Comparison of ENCODE assay signal across 10 cellular contexts in genomic region chr19:7873304-7874079, GRCh38. TPM values are rescaled to one million over a fixed set of nuclear protein-coding genes. Genes with fewer than 3 reads are reported as not detected.
A peak's percentile ranks its signal among the peaks of the same experiment; 100 is the strongest.
DNase-seq lines count a peak whose midpoint lies in the region; ATAC-seq and TF ChIP-seq lines count a peak whose summit lies in the region.
"Had no signal": no experiment of that assay in that cellular context is flagged by ENCODE, and none has a peak within 500 bp of the region (broad histone marks: within the 10 kb centered on the region; RNA-seq: fewer than 3 reads in every experiment).

No MANE protein-coding gene starts in this region.

- no peaks in the 10 kb centered on the region for H3K36me3 ChIP-seq in SK-N-SH (replicated peaks in 1 of 2; ENCODE audit: control insufficient read depth in 1 of 2, insufficient read depth in 2 of 2, low read length in 1 of 2)
- no peaks in the 10 kb centered on the region for H3K36me3 ChIP-seq in Panc1 (ENCODE audit: control insufficient read depth, insufficient read depth, low read length)
- H3K36me3 ChIP-seq in right atrium auricular region, result no peaks in the 10 kb centered on the region
- H3K36me3 ChIP-seq in vagina, result no peaks in the 10 kb centered on the region
- H3K36me3 ChIP-seq in OCI-LY7 (ENCODE audit: insufficient read depth, low read length), result no peaks in the 10 kb centered on the region

- BruUV-seq in Panc1 (replicated peaks; lab: Mats Ljungman, UMichigan) (no TSS peak), OCI-LY7 (replicated peaks; lab: Mats Ljungman, UMichigan) (no TSS peak)

- H3K79me2 ChIP-seq in SK-N-SH (ENCODE audit: insufficient read depth) (no peaks in the 10 kb centered on the region), OCI-LY7 (ENCODE audit: insufficient read depth, low read depth, low read length) (no peaks in the 10 kb centered on the region)

- TF ChIP-seq EP300 in SK-N-SH (IDR thresholded peaks at IDR 0.05; ENCODE audit: borderline replicate concordance in 1 of 2, low read depth in 1 of 2, low read length in 1 of 2), result no peak

- DNase-seq in SK-N-SH, result no peak
- no peak for DNase-seq in Panc1 (ENCODE audit: low read depth, low spot score)
- DNase-seq in right atrium auricular region (ENCODE audit: low spot score), result no peak
- DNase-seq in retinal pigment epithelial cell (ENCODE audit: low read depth), result no peak
- DNase-seq in vagina (ENCODE audit: extremely low spot score in 2 of 2), result no peak
- no peak for DNase-seq in central memory CD4-positive, alpha-beta T cell
- no peak for DNase-seq in OCI-LY7 (ENCODE audit: low spot score)
- DNase-seq: stimulated activated CD8-positive, alpha-beta memory T cell treated with anti-CD3 and anti-CD28 coated beads, Interleukin-4, amount 100 ng/mL, for 48 hours had no signal

- H3K4me3 ChIP-seq in SK-N-SH (ENCODE audit: low read depth in 2 of 2, low read length in 1 of 2) (peak overlapping the region; percentile 47 to 59), Panc1 (ENCODE audit: low read depth in 2 of 2, low read length in 2 of 2) (peak overlapping the region; percentile 45 to 47), right atrium auricular region (peak overlapping the region; percentile 30 to 50), retinal pigment epithelial cell (ENCODE audit: low read length) (peak overlapping the region; percentile 73), vagina (peak overlapping the region in 1 of 2 donors; percentile 33), OCI-LY7 (ENCODE audit: low read depth, low read length, poor library complexity, severe bottlenecking) (no peak overlapping the region)

- no peaks in the 10 kb centered on the region for H3K27me3 ChIP-seq in SK-N-SH (ENCODE audit: insufficient read depth)
- no peaks in the 10 kb centered on the region for H3K27me3 ChIP-seq in Panc1 (ENCODE audit: control insufficient read depth, insufficient read depth, low read length)
- peaks cover 0 to 5% of the 10 kb centered on the region in 2 donors for H3K27me3 ChIP-seq in right atrium auricular region
- H3K27me3 ChIP-seq in vagina, result no peaks in the 10 kb centered on the region

- peaks cover 14% of the 10 kb centered on the region for H3F3A ChIP-seq in SK-N-SH (replicated peaks; ENCODE audit: insufficient read depth)

- TF ChIP-seq CTCF in SK-N-SH (IDR thresholded peaks at IDR 0.05) (no peak), Panc1 (IDR thresholded peaks at IDR 0.05) (no peak), right atrium auricular region (IDR thresholded peaks at IDR 0.05) (no peak), retinal pigment epithelial cell (conservative IDR thresholded peaks at IDR 0.05; ENCODE audit: low read depth, low read length) (no peak), vagina (IDR thresholded peaks at IDR 0.05) (no peak), OCI-LY7 (conservative IDR thresholded peaks at IDR 0.05; ENCODE audit: low read length) (no peak)

- CTCF ChIA-PET in SK-N-SH (lab: Yijun Ruan, JAX) (interaction anchor here (1.1 to 1.6 kb wide), 4 partner anchors 12 to 54 kb away, joined by 3 to 5 read pairs (median 4); no protein-coding TSS in a partner anchor), Panc1 (lab: Charles Lee) (no interaction called here), OCI-LY7 (lab: Charles Lee; ENCODE audit: unreplicated experiment) (no interaction called here)

- intact Hi-C loops in Panc1 (cut with micrococcal nuclease; ENCODE audit: unreplicated experiment), result no loop called here
- intact Hi-C loops in vagina (cut with DNase I), result no loop called here
- intact Hi-C loops in OCI-LY7 (cut with micrococcal nuclease; ENCODE audit: unreplicated experiment), result no loop called here

- H3K9me3 ChIP-seq in SK-N-SH, result no peaks in the 10 kb centered on the region
- H3K9me3 ChIP-seq in Panc1 (ENCODE audit: control insufficient read depth, insufficient read depth, low read depth, low read length), result no peaks in the 10 kb centered on the region
- no peaks in the 10 kb centered on the region for H3K9me3 ChIP-seq in right atrium auricular region
- no peaks in the 10 kb centered on the region for H3K9me3 ChIP-seq in vagina
- H3K9me3 ChIP-seq in OCI-LY7 (ENCODE audit: low read length), result no peaks in the 10 kb centered on the region

- peaks cover 0 to 30% of the 10 kb centered on the region in 2 experiments; a peak in 2 of 4 replicates for H3K4me1 ChIP-seq in SK-N-SH (ENCODE audit: control insufficient read depth in 1 of 2, insufficient read depth in 2 of 2, low read depth in 1 of 2, low read length in 1 of 2)
- no peaks in the 10 kb centered on the region for H3K4me1 ChIP-seq in Panc1 (ENCODE audit: control insufficient read depth, insufficient read depth, low read length)
- peaks cover 0 to 46% of the 10 kb centered on the region in 2 donors for H3K4me1 ChIP-seq in right atrium auricular region
- peaks cover 56% of the 10 kb centered on the region for H3K4me1 ChIP-seq in vagina
- peaks cover 37% of the 10 kb centered on the region for H3K4me1 ChIP-seq in OCI-LY7 (ENCODE audit: insufficient read depth, low read length, poor library complexity, severe bottlenecking)

- H4K20me1 ChIP-seq in SK-N-SH (ENCODE audit: insufficient read depth), result no peaks in the 10 kb centered on the region
- H4K20me1 ChIP-seq in OCI-LY7 (ENCODE audit: insufficient read depth, low read length), result no peaks in the 10 kb centered on the region

- no peak for TF ChIP-seq POLR2A in vagina (IDR thresholded peaks at IDR 0.05)

- H3K27ac ChIP-seq in SK-N-SH (ENCODE audit: low read depth in 2 of 2, low read length in 1 of 2) (peak overlapping the region in 1 of 2 experiments; percentile 76; a peak in 1 of 4 replicates), Panc1 (ENCODE audit: low read length) (no peak overlapping the region), right atrium auricular region (no peak overlapping the region), vagina (no peak overlapping the region), OCI-LY7 (ENCODE audit: low read depth, low read length, poor library complexity, severe bottlenecking) (no peak overlapping the region)

- H2AFZ ChIP-seq in SK-N-SH (ENCODE audit: low read depth), result no peak overlapping the region
- no peak overlapping the region for H2AFZ ChIP-seq in OCI-LY7 (ENCODE audit: low read length)

- H3K4me2 ChIP-seq in SK-N-SH (peak overlapping the region; percentile 78), OCI-LY7 (ENCODE audit: low read length) (no peak overlapping the region)

- POLR2A ChIA-PET in SK-N-SH (lab: Yijun Ruan, JAX) (no interaction called here), Panc1 (lab: Charles Lee) (no interaction called here), OCI-LY7 (lab: Charles Lee) (no interaction called here)

- whole genome bisulfite sequencing in SK-N-SH (ENCODE audit: low lambda C conversion rate), result 52% methylated on average over 39 of the region's 53 CpGs

- TF ChIP-seq RAD21 in SK-N-SH (IDR thresholded peaks at IDR 0.05; ENCODE audit: low read length), result no peak

- H3K9ac ChIP-seq in SK-N-SH, result no peak overlapping the region

- in situ Hi-C loops in Panc1 (cut with HindIII; ENCODE audit: low pct_unique_long_range_greater_than_20kb, low sequenced_read_pairs), result no loop called here

- H3K9me2 ChIP-seq in SK-N-SH (no peaks in the 10 kb centered on the region), OCI-LY7 (ENCODE audit: insufficient read depth, low read length) (no peaks in the 10 kb centered on the region)

- ATAC-seq in SK-N-SH treated with all-trans-retinoic acid at 6 μM for 48 hours (no peak), Panc1 (no peak)
- ATAC-seq: activated naive CD4-positive, alpha-beta T cell treated with anti-CD3 and anti-CD28 coated beads, Interleukin-2, amount 50 U/mL, for 72 hours had no signal

RNA-seq across cellular contexts. Expression of gene PRR36, which starts 0.7 kb away (rescaled TPM):
- polyA plus RNA-seq in SK-N-SH (2012; rRNA removed), result 0.10 and 0.18 TPM in 2 replicates
- 0.23 and 0.29 TPM in 2 replicates for polyA plus RNA-seq in SK-N-SH (2012; cell fraction: cytosol; rRNA removed)
- polyA plus RNA-seq in SK-N-SH (2012; cell fraction: nucleus; rRNA removed), result 1.1 and 1.5 TPM in 2 replicates
- 3.7 TPM for total RNA-seq in Panc1 (2021; ENCODE audit: unreplicated experiment)
- 8.8 TPM for polyA plus RNA-seq in Panc1 (2012; ENCODE audit: insufficient read length)
- total RNA-seq in right atrium auricular region, result not detected
- not detected for total RNA-seq in vagina
- not detected in 2 replicates for total RNA-seq in OCI-LY7 (2014; rRNA removed; shearing (Covaris generic))
- total RNA-seq in OCI-LY7 (2022), result 0.17 TPM in 1 of 2 replicates, not detected in the other

RNA-seq across cellular contexts. Expression of gene LRRC8E, which starts 14.8 kb away (rescaled TPM):
- polyA plus RNA-seq in SK-N-SH (2012; rRNA removed), result 0.02 and 0.23 TPM in 2 replicates
- 0.03 and 0.16 TPM in 2 replicates for polyA plus RNA-seq in SK-N-SH (2012; cell fraction: cytosol; rRNA removed)
- polyA plus RNA-seq in SK-N-SH (2012; cell fraction: nucleus; rRNA removed), result 0.08 and 0.15 TPM in 2 replicates
- total RNA-seq in Panc1 (2021; ENCODE audit: unreplicated experiment), result 5.0 TPM
- polyA plus RNA-seq in Panc1 (2012; ENCODE audit: insufficient read length), result 4.4 TPM
- 1 to 10 TPM; 1.5 to 2.1 TPM for total RNA-seq in right atrium auricular region
- 6.6 TPM for total RNA-seq in vagina
- 0.08 TPM in 1 of 2 replicates, not detected in the other for total RNA-seq in OCI-LY7 (2014; rRNA removed; shearing (Covaris generic))
- not detected in 2 replicates for total RNA-seq in OCI-LY7 (2022)
- total RNA-seq: activated naive CD4-positive, alpha-beta T cell treated with anti-CD3 and anti-CD28 coated beads, Interleukin-2, amount 50 U/mL, for 72 hours had no signal

RNA-seq across cellular contexts. Expression of gene MAP2K7, which starts 30.2 kb away (rescaled TPM):
- polyA plus RNA-seq in SK-N-SH (2012; rRNA removed), result 13.0 and 13.6 TPM in 2 replicates
- polyA plus RNA-seq in SK-N-SH (2012; cell fraction: cytosol; rRNA removed), result 6.2 and 9.7 TPM in 2 replicates
- 49.6 and 65.3 TPM in 2 replicates for polyA plus RNA-seq in SK-N-SH (2012; cell fraction: nucleus; rRNA removed)
- total RNA-seq in Panc1 (2021; ENCODE audit: unreplicated experiment) (32.9 TPM), right atrium auricular region (10 to 100 TPM; 12.0 to 14.4 TPM), vagina (26.8 TPM), OCI-LY7 (2022) (44.5 and 48.1 TPM in 2 replicates)
- 35.2 TPM for polyA plus RNA-seq in Panc1 (2012; ENCODE audit: insufficient read length)
- 19.4 and 23.2 TPM in 2 replicates for total RNA-seq in OCI-LY7 (2014; rRNA removed; shearing (Covaris generic))

RNA-seq across cellular contexts. Expression of gene TGFBR3L, which starts 41.1 kb away (rescaled TPM):
- polyA plus RNA-seq in SK-N-SH (2012; rRNA removed), result 0.78 and 0.87 TPM in 2 replicates
- 0.71 and 0.79 TPM in 2 replicates for polyA plus RNA-seq in SK-N-SH (2012; cell fraction: cytosol; rRNA removed)
- 2.3 and 5.0 TPM in 2 replicates for polyA plus RNA-seq in SK-N-SH (2012; cell fraction: nucleus; rRNA removed)
- total RNA-seq in Panc1 (2021; ENCODE audit: unreplicated experiment) (12.5 TPM), right atrium auricular region (10 to 100 TPM; 22.1 to 26.7 TPM), vagina (1.5 TPM), OCI-LY7 (2022) (0.61 and 0.74 TPM in 2 replicates)
- 38.6 TPM for polyA plus RNA-seq in Panc1 (2012; ENCODE audit: insufficient read length)
- 0.13 TPM in 1 of 2 replicates, not detected in the other for total RNA-seq in OCI-LY7 (2014; rRNA removed; shearing (Covaris generic))

RNA-seq across cellular contexts. Expression of gene EVI5L, which starts 43.5 kb away (rescaled TPM):
- 8.5 and 9.7 TPM in 2 replicates for polyA plus RNA-seq in SK-N-SH (2012; rRNA removed)
- 4.9 and 8.5 TPM in 2 replicates for polyA plus RNA-seq in SK-N-SH (2012; cell fraction: cytosol; rRNA removed)
- 16.4 and 17.9 TPM in 2 replicates for polyA plus RNA-seq in SK-N-SH (2012; cell fraction: nucleus; rRNA removed)
- 6.4 TPM for total RNA-seq in Panc1 (2021; ENCODE audit: unreplicated experiment)
- polyA plus RNA-seq in Panc1 (2012; ENCODE audit: insufficient read length), result 19.5 TPM
- total RNA-seq in right atrium auricular region, result 10 to 100 TPM; 14.2 to 17.4 TPM
- 17.2 TPM for total RNA-seq in vagina
- total RNA-seq in OCI-LY7 (2014; rRNA removed; shearing (Covaris generic)), result 2.7 and 7.4 TPM in 2 replicates
- 5.5 and 5.9 TPM in 2 replicates for total RNA-seq in OCI-LY7 (2022)
